Comparison of ENCODE assay signal across 9 cellular contexts in the genomic region with DNA sequence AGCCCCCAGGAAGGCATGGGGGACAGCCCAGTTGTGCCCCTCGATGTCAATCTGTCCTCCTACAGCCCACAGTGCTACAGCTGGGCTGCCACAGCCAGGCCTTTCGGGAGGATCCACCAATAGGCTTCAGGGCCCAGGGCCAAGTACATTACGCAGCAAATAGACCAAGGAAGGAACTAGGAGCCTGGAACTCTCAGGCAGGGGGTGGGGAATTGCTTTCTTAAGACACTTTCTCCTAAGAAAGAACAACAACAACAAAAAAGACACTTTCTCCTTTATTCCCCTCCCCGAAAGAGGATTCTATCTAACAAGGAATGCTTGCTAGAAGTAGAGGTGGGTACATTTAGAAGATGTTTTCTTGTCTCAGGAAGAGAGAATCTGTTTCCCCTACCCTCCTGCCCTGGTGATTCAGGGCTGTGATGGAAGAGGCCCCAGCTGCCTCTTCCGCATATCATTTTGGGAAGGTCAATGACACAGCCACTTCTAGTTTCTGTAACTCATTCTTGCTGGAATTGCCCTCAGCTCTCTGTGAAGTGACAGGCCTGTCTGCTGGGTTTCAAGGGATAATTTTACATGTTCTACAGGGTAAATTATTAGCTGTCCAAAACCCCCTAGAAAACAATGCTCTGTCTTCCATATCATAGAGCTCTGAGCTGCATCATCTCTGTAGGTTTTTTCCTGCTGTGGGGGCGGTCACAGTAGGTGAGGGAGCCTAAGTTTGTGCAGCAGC. TPM values are rescaled to one million over a fixed set of nuclear protein-coding genes. Genes with fewer than 3 reads are reported as not detected.
DNase-seq lines count a peak whose midpoint lies in the region; ATAC-seq and TF ChIP-seq lines count a peak whose summit lies in the region.
"Had no signal": no experiment of that assay in that cellular context is flagged by ENCODE, and none has a peak within 500 bp of the region (broad histone marks: within the 10 kb centered on the region; RNA-seq: fewer than 3 reads in every experiment).

No MANE protein-coding gene starts in this region.

- intact Hi-C loops in activated B cell treated with CpG ODN at 0.5 μM for 24 hours (cut with micrococcal nuclease): no loop called here
- intact Hi-C loops in posterior vena cava (cut with DNase I): loop anchor here in 1 of 2 donors (2.0 kb wide), 1 partner anchor 14 kb away; no protein-coding TSS in a partner anchor

- CTCF ChIA-PET in activated B cell treated with CpG ODN at 0.5 μM for 24 hours (lab: Charles Lee): interaction anchor here (0.6 to 2.7 kb wide), 7 partner anchors 10 to 105 kb away, joined by 3 to 9 read pairs (median 4); no protein-coding TSS in a partner anchor

- H3K9me3 Mint-ChIP-seq in activated B cell treated with CpG ODN at 0.5 μM for 24 hours: no peaks in the 10 kb centered on the region

- TF ChIP-seq CTCF in activated B cell treated with CpG ODN at 0.5 μM for 24 hours (IDR thresholded peaks at IDR 0.05): no peak

- peak; percentile 10 for ATAC-seq in activated B cell treated with CpG ODN at 0.5 μM for 24 hours (ENCODE audit: low read depth)
- ATAC-seq in HG03469 (IDR thresholded peaks at IDR 0.05; ENCODE audit: unreplicated experiment): no peak

- POLR2A ChIA-PET in activated B cell treated with CpG ODN at 0.5 μM for 24 hours (lab: Charles Lee): interaction anchor here (0.5 to 26.3 kb wide), 12 partner anchors 12 to 1861 kb away, joined by 3 to 3752 read pairs (median 13); a partner anchor contains a TSS

- peaks cover under 1% of the 10 kb centered on the region for H3K36me3 Mint-ChIP-seq in activated B cell treated with CpG ODN at 0.5 μM for 24 hours (ENCODE audit: low read depth)

- peak overlapping the region; percentile 90 for H3K27ac Mint-ChIP-seq in activated B cell treated with CpG ODN at 0.5 μM for 24 hours

- H3K4me3 Mint-ChIP-seq in activated B cell treated with CpG ODN at 0.5 μM for 24 hours: peak overlapping the region; percentile 73

- no peaks in the 10 kb centered on the region for H3K27me3 Mint-ChIP-seq in activated B cell treated with CpG ODN at 0.5 μM for 24 hours

- DNase-seq in NCI-H2171 treated with DMSO at 0.1 percent for 48 hours (lab: John Stamatoyannopoulos, UW) (peak; percentile 36), NCI-H2171 (lab: John Stamatoyannopoulos, UW) (no peak), HT1080 (ENCODE audit: low read depth) (peak; percentile 88), activated B cell treated with CpG ODN at 0.5 μM for 24 hours (no peak), glomerular visceral epithelial cell (ENCODE audit: extremely low spot score) (peak; percentile 76), posterior vena cava (ENCODE audit: low spot score) (peak; percentile 95), activated gamma-delta T cell (lab: John Stamatoyannopoulos, UW) (no peak)
- DNase-seq: DND-41 had no signal

- H3K4me1 Mint-ChIP-seq in activated B cell treated with CpG ODN at 0.5 μM for 24 hours: peaks cover 77% of the 10 kb centered on the region

RNA-seq across cellular contexts. Expression of a gene that starts 6.0 kb away (rescaled TPM):
- 433 and 571 TPM in 2 replicates for total RNA-seq in HT1080 (2014; rRNA removed; shearing (Covaris generic))
- 14.7 and 23.6 TPM in 2 replicates for polyA plus RNA-seq in HT1080 (2015; cell fraction: cytosol; rRNA removed)
- polyA plus RNA-seq in HT1080 (2015; cell fraction: nucleus; rRNA removed): 703 and 1,083 TPM in 2 replicates
- 12,540 and 18,961 TPM in 2 replicates for total RNA-seq in activated B cell treated with CpG ODN at 0.5 μM for 24 hours
- total RNA-seq in posterior vena cava: 1,000 to 10,000 TPM; 9,235 to 9,828 TPM

RNA-seq across cellular contexts. Expression of a gene that starts 32.1 kb away (rescaled TPM):
- 66.6 and 67.0 TPM in 2 replicates for total RNA-seq in HT1080 (2014; rRNA removed; shearing (Covaris generic))
- 50.5 and 57.6 TPM in 2 replicates for polyA plus RNA-seq in HT1080 (2015; cell fraction: cytosol; rRNA removed)
- 50.7 and 62.7 TPM in 2 replicates for polyA plus RNA-seq in HT1080 (2015; cell fraction: nucleus; rRNA removed)
- total RNA-seq in activated B cell treated with CpG ODN at 0.5 μM for 24 hours (70.0 and 75.7 TPM in 2 replicates), posterior vena cava (10 to 100 TPM; 66.3 to 74.3 TPM)

Comparison
In these comparisons a context has a peak if more than half of its experiments do, and no peak if none do; other contexts are left out.
1. DNase-seq: peak in NCI-H2171 treated with DMSO at 0.1 percent for 48 hours (single experiment), HT1080 (single experiment), glomerular visceral epithelial cell (single experiment) and posterior vena cava (single experiment); none in NCI-H2171 (single experiment), activated B cell treated with CpG ODN at 0.5 μM for 24 hours (single experiment) and activated gamma-delta T cell (single experiment).
2. RNA of a gene that starts 6.0 kb away (total RNA-seq): 12,540 to 18,961 TPM in activated B cell treated with CpG ODN at 0.5 μM for 24 hours and 9,235 to 9,828 TPM in posterior vena cava; 433 to 571 TPM in HT1080; every median in the first group is over 10 times any median in the second.